1 cellular context compared by ENCODE assay signal in genomic region chr14:52874389-52874788, GRCh38.
TF ChIP-seq lines count a peak whose summit lies in the region.

No MANE protein-coding gene starts in this region.

TF ChIP-seq in WTC11, 78 proteins besides CTCF, POLR2A, EP300 and RAD21 (continued from another document):
- TF ChIP-seq ATF3 (CRISPR knock-in tag; conservative IDR thresholded peaks at IDR 0.05), result no peak
- TF ChIP-seq ZNF425 (CRISPR knock-in tag; conservative IDR thresholded peaks at IDR 0.05), result no peak
- TF ChIP-seq ZNF281 (CRISPR knock-in tag; IDR thresholded peaks at IDR 0.05), result no peak
- no peak for TF ChIP-seq JAZF1 (CRISPR knock-in tag; IDR thresholded peaks at IDR 0.05)
- no peak for TF ChIP-seq ZNF512 (CRISPR knock-in tag; IDR thresholded peaks at IDR 0.05; ENCODE audit: borderline replicate concordance)
- no peak for TF ChIP-seq CDX4 (CRISPR knock-in tag; IDR thresholded peaks at IDR 0.05; ENCODE audit: borderline replicate concordance)
- no peak for TF ChIP-seq PREB (CRISPR knock-in tag; IDR thresholded peaks at IDR 0.05; ENCODE audit: borderline replicate concordance)
- TF ChIP-seq ZNF232 (CRISPR knock-in tag; IDR thresholded peaks at IDR 0.05), result no peak
